In the genomic region with DNA sequence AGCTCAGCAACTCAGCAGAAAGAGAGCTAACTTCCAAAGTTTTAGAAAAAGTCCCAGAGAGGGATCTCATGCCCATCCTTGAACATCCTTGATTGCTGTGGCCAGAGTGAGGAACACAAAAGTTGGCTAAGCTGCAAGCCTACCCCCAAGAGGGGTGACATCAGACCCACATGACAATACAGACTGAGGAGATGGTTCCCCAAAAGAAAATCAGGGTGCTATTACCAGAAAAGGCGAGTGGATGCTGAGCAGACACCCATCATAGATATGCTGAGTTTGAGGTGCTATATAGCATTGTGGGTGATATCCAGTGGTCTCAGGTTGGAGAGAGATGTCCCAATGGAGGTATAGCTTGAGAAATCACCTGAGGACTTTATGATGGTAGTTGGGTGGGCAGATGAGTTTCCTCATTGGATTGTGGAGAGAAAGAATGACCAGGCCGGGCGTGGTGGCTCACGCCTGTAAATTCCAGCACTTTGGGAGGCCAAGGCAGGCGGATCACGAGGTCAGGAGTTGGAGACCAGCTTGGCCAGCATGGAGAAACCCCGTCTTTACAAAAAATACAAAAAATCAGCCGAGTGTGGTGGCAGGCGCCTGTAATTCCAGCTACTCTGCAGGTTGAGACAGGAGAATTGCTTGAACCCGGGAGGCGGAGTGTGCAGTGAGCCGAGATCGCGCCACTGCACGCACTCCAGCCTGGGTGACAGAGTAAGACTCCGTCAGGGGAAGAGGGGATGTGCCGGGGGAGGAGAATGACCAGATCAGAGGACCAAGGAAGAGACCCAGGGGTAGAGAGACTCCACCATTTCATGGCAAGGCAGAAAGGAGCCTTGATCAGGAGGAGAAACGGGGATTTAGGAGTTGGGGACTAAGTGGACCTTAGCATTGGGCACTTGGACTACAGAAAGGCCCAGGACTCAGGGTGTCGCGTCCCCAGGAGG, we compare ENCODE assay signal across 1 cellular context.
TF ChIP-seq lines count a peak whose summit lies in the region.

No MANE protein-coding gene starts in this region.

TF ChIP-seq in liver, 16 proteins besides CTCF, POLR2A, EP300 and RAD21 (continued from another document):
- TF ChIP-seq HNF4A (conservative IDR thresholded peaks at IDR 0.05): no peak
- no peak for TF ChIP-seq SP1 (IDR thresholded peaks at IDR 0.05)
- TF ChIP-seq JUND (IDR thresholded peaks at IDR 0.05): no peak
